1 cellular context compared by ENCODE assay signal in the genomic region with DNA sequence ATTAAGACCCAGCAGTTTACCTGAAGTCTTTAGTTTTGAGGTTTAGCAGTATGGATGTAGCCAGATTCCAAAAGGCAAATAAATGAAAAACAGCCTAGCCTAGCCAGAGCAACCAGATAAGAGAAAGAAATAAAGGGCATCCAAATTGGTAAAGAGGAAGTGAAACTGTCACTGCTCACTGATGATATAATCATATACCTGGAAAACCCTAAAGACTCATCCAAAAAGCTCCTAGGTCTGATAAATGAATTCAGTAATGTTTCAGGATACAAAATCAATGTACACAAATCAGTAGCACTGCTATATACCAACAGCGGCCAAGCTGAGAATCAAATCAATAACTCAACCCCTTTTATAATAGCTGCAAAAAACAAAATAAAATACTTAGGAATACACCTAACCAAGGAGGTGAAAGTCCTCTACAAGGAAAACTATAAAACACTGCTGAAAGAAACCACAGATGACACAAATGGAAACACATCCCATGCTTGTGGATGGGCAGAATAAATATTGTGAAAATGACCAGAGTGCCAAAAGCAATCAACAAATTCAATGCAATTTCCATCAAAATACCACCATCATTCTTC.
TF ChIP-seq lines count a peak whose summit lies in the region.

No MANE protein-coding gene starts in this region.

TF ChIP-seq in GM12878, 131 proteins besides CTCF, POLR2A, EP300 and RAD21:
- TF ChIP-seq, protein P1, sequence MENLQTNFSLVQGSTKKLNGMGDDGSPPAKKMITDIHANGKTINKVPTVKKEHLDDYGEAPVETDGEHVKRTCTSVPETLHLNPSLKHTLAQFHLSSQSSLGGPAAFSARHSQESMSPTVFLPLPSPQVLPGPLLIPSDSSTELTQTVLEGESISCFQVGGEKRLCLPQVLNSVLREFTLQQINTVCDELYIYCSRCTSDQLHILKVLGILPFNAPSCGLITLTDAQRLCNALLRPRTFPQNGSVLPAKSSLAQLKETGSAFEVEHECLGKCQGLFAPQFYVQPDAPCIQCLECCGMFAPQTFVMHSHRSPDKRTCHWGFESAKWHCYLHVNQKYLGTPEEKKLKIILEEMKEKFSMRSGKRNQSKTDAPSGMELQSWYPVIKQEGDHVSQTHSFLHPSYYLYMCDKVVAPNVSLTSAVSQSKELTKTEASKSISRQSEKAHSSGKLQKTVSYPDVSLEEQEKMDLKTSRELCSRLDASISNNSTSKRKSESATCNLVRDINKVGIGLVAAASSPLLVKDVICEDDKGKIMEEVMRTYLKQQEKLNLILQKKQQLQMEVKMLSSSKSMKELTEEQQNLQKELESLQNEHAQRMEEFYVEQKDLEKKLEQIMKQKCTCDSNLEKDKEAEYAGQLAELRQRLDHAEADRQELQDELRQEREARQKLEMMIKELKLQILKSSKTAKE (IDR thresholded peaks at IDR 0.05; ENCODE audit: low read depth, poor library complexity, severe bottlenecking), result peak; percentile 18
- TF ChIP-seq ZNF24 (IDR thresholded peaks at IDR 0.05) (0 out of 2 replicates have a peak, but pooled peaks have one; percentile 36), BMI1 (IDR thresholded peaks at IDR 0.05; ENCODE audit: borderline replicate concordance) (peak; percentile 33; the same call in 1 of the 2 replicates), ATF7 (IDR thresholded peaks at IDR 0.05; ENCODE audit: low read depth) (peak; percentile 76), EED (IDR thresholded peaks at IDR 0.05; ENCODE audit: low read depth) (peak; percentile 57; the same call in 1 of the 2 replicates), SPI1 (IDR thresholded peaks at IDR 0.05; ENCODE audit: borderline replicate concordance, insufficient read depth, low read depth, low read length) (peak; percentile 95), RUNX3 (IDR thresholded peaks at IDR 0.05; ENCODE audit: low read length) (peak; percentile 7; the same call in 1 of the 2 replicates), JUNB (IDR thresholded peaks at IDR 0.05) (peak; percentile 48; the same call in 1 of the 2 replicates), IKZF2 (IDR thresholded peaks at IDR 0.05) (peak; percentile 94), IRF4 (IDR thresholded peaks at IDR 0.05; ENCODE audit: low read depth, low read length) (peak; percentile 38; the same call in 1 of the 2 replicates), RB1 (IDR thresholded peaks at IDR 0.05; ENCODE audit: borderline replicate concordance) (peak; percentile 41; the same call in 1 of the 2 replicates), DPF2 (IDR thresholded peaks at IDR 0.05) (peak; percentile 91), GATAD2B (conservative IDR thresholded peaks at IDR 0.05; ENCODE audit: low read depth) (0 out of 2 replicates have a peak, but pooled peaks have one; percentile 63), MTA2 (IDR thresholded peaks at IDR 0.05; ENCODE audit: low read depth) (peak; percentile 74), NFIC (IDR thresholded peaks at IDR 0.05; ENCODE audit: low read depth, low read length) (peak; percentile 46), IKZF1 (conservative IDR thresholded peaks at IDR 0.05) (peak; percentile 91)
- TF ChIP-seq, protein P2, sequence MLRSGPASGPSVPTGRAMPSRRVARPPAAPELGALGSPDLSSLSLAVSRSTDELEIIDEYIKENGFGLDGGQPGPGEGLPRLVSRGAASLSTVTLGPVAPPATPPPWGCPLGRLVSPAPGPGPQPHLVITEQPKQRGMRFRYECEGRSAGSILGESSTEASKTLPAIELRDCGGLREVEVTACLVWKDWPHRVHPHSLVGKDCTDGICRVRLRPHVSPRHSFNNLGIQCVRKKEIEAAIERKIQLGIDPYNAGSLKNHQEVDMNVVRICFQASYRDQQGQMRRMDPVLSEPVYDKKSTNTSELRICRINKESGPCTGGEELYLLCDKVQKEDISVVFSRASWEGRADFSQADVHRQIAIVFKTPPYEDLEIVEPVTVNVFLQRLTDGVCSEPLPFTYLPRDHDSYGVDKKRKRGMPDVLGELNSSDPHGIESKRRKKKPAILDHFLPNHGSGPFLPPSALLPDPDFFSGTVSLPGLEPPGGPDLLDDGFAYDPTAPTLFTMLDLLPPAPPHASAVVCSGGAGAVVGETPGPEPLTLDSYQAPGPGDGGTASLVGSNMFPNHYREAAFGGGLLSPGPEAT (IDR thresholded peaks at IDR 0.05; ENCODE audit: low read depth), result peak; percentile 73; the same call in 1 of the 2 replicates
